ENCODE assay signal across 8 cellular contexts in the genomic region with DNA sequence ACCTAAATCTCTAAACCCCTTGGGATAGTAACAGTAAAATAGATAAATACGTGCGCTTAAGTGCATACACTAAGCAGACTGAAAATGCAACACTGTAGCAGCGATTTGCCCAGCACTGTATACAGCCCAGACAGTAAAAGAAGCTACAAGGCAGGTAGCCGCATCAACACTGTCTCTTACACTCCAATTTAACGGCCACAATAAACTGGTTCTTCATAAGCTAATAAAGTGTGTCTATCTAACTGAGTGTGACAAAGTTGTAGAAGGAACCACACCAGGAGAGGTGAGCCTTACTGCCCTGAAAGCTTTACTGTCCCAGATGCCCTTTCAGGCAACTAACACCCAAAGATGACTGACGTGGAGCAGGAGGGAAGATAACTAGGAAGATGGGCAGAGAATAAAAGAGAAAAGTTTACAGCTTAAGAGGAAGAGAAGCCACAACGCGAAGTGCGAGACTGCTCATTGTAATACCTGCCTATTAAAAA. TPM values are rescaled to one million over a fixed set of nuclear protein-coding genes. Genes with fewer than 3 reads are reported as not detected.
DNase-seq lines count a peak whose midpoint lies in the region; ATAC-seq and TF ChIP-seq lines count a peak whose summit lies in the region.

No MANE protein-coding gene starts in this region.

- H2AFZ ChIP-seq in OCI-LY3 (ENCODE audit: low read depth, low read length): no peak overlapping the region

- no peak for TF ChIP-seq CTCF in OCI-LY3 (IDR thresholded peaks at IDR 0.05; ENCODE audit: low read depth, low read length)

- H3K27me3 ChIP-seq in OCI-LY3 (ENCODE audit: low read depth, low read length) (no peaks in the 10 kb centered on the region), rectal smooth muscle tissue (ENCODE audit: control insufficient read depth, insufficient read depth, low read length) (no peaks in the 10 kb centered on the region)

- peak overlapping the region; percentile 83 for H3K4me3 ChIP-seq in OCI-LY3 (ENCODE audit: low read length)
- H3K4me3 ChIP-seq in rectal smooth muscle tissue (ENCODE audit: low read length): peak overlapping the region; percentile 96

- H3K4me1 ChIP-seq in OCI-LY3 (ENCODE audit: low read length) (peaks cover 7% of the 10 kb centered on the region), rectal smooth muscle tissue (ENCODE audit: control insufficient read depth, insufficient read depth, low read length) (peaks cover 24% of the 10 kb centered on the region)

- H4K20me1 ChIP-seq in OCI-LY3 (ENCODE audit: insufficient read depth, low read length): peaks cover 4% of the 10 kb centered on the region; the same call in 1 of the 2 replicates

- peak overlapping the region; percentile 68; the same call in 1 of the 2 replicates for H3K27ac ChIP-seq in OCI-LY3 (ENCODE audit: low read length)
- H3K27ac ChIP-seq in rectal smooth muscle tissue (ENCODE audit: low read depth, low read length): peak overlapping the region; percentile 99

- peak overlapping the region; percentile 92 for H3K9ac ChIP-seq in OCI-LY3 (ENCODE audit: low read length)
- H3K9ac ChIP-seq in rectal smooth muscle tissue (ENCODE audit: low read length): peak overlapping the region; percentile 69

- H3K36me3 ChIP-seq in OCI-LY3 (replicated peaks; ENCODE audit: low read depth, low read length) (peaks cover under 1% of the 10 kb centered on the region), rectal smooth muscle tissue (ENCODE audit: control insufficient read depth, insufficient read depth, low read length) (no peaks in the 10 kb centered on the region)

- H3K4me2 ChIP-seq in OCI-LY3 (ENCODE audit: low read length): peak overlapping the region; percentile 83

- ATAC-seq in GM18861 (IDR thresholded peaks at IDR 0.05; ENCODE audit: unreplicated experiment) (peak; percentile 6), esophagus mucosa (peak; percentile 9), GM19328 (IDR thresholded peaks at IDR 0.05; ENCODE audit: unreplicated experiment) (no peak)

- DNase-seq in DMS79 treated with DMSO at 0.1 percent for 48 hours (lab: John Stamatoyannopoulos, UW): no peak
- DNase-seq in NCI-H2227 treated with DMSO at 0.1 percent for 48 hours (lab: John Stamatoyannopoulos, UW): no peak
- no peak for DNase-seq in islet precursor cell

- H3K79me2 ChIP-seq in OCI-LY3 (ENCODE audit: low read length): peaks cover 54% of the 10 kb centered on the region

- H3K9me3 ChIP-seq in OCI-LY3 (ENCODE audit: insufficient read depth, low read length): no peaks in the 10 kb centered on the region

RNA-seq across cellular contexts. Expression of gene ZDHHC7, which starts 0.8 kb away (rescaled TPM):
- 17.1 TPM for total RNA-seq in esophagus mucosa

RNA-seq across cellular contexts. Expression of gene KIAA0513, which starts 17.1 kb away (rescaled TPM):
- 8.1 TPM for total RNA-seq in esophagus mucosa
